ENCODE assay signal across 8 cellular contexts in the genomic region with DNA sequence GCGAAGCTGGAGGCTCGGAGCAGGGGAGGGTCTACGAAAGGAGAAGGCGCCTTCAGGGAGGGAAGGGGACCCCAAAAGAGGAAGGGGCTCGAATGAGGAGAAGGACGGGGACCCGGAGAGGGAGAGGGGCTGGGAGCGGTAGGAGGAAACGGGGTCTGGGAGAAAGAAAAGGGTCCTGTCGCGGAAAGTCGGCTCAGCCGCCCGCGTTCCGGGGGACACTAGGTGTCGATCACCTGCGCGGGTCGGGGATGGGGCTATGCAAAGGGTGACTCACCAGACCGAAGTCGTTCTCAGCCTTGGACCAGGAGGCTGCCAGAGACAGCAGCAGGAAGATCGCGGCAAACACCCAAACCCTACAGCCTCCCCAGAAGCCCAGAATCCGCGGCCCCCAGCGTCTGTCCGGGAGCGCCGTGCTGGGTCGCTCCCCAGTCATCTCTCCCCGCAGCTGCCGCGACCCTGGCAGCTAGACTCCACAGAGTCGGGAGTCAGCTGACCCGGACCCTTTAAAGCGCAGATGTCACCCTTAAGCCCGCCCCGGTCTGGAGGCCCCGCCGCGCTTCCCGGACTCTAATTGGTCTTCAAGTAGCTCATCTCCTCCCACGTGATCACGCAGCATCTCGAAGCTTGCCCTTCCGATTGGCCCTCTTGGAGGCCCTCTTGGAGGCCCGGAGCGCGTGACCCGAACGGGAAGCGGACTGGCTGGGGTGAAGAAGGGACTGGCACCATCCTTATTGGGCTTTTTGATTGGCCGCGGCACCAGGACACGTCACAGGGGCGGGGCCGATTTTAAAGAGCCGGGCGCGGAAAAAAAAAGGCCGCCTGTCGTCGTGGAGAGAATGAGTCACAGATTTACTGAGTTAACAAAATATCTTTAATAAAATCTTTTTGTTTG. TPM values are rescaled to one million over a fixed set of nuclear protein-coding genes. Genes with fewer than 3 reads are reported as not detected.
DNase-seq lines count a peak whose midpoint lies in the region; ATAC-seq and FAIRE-seq lines count a peak whose summit lies in the region.

NEU1 (minus strand) TSS at position 478 of the 892 bp plus-strand sequence; CDS start at position 433, 45 bp downstream.

- H3K9me3 ChIP-seq in KOPT-K1 (ENCODE audit: insufficient read depth, low read length, poor library complexity, severe bottlenecking) (no peaks in the 10 kb centered on the region), muscle layer of colon (ENCODE audit: low read length) (no peaks in the 10 kb centered on the region)

- peaks cover 0 to 3% of the 10 kb centered on the region in 2 donors for H3K36me3 Mint-ChIP-seq in activated T-cell treated with anti-CD3 and anti-CD28 coated beads, Interleukin-2, amount 50 U/mL, for 72 hours (ENCODE audit: insufficient read depth in 2 of 2)

- H3K9ac ChIP-seq in muscle layer of colon (ENCODE audit: low read length): peak within 1 kb of the TSS; percentile 78

- H3K27ac Mint-ChIP-seq in activated T-cell treated with anti-CD3 and anti-CD28 coated beads, Interleukin-2, amount 50 U/mL, for 72 hours: peak within 1 kb of the TSS; percentile 96

- H3K4me3 ChIP-seq in muscle layer of colon (ENCODE audit: low read depth in 1 of 2, low read length in 2 of 2): peak within 1 kb of the TSS; percentile 65 to 72

- DNase-seq in DMS79 (lab: John Stamatoyannopoulos, UW): peak; percentile 99
- DNase-seq in RCC 7860 (ENCODE audit: low spot score): peak; percentile 98
- peak; percentile 98 to 100 for DNase-seq in activated T-cell treated with anti-CD3 and anti-CD28 coated beads, Interleukin-2, amount 50 U/mL, for 72 hours
- DNase-seq in stimulated activated CD8-positive, alpha-beta memory T cell treated with anti-CD3 and anti-CD28 coated beads, Interleukin-7, amount 100 ng/mL, for 24 hours (ENCODE audit: low read depth): peak; percentile 95

- no peaks in the 10 kb centered on the region for H3K27me3 ChIP-seq in muscle layer of colon (ENCODE audit: control insufficient read depth in 1 of 2, insufficient read depth in 2 of 2, low read length in 2 of 2)

- peaks cover 17% of the 10 kb centered on the region for H3K4me1 ChIP-seq in muscle layer of colon (ENCODE audit: insufficient read depth, low read length)

- no peaks in the 10 kb centered on the region for H3K9me3 Mint-ChIP-seq in activated T-cell treated with anti-CD3 and anti-CD28 coated beads, Interleukin-2, amount 50 U/mL, for 72 hours

- peak within 1 kb of the TSS; percentile 63 for H3K27ac ChIP-seq in KOPT-K1 (ENCODE audit: low read depth, low read length, poor library complexity, severe bottlenecking)
- peak within 1 kb of the TSS; percentile 75 for H3K27ac ChIP-seq in muscle layer of colon (ENCODE audit: low read depth, low read length)

- peak; percentile 92 for ATAC-seq in GM21786 (IDR thresholded peaks at IDR 0.05; ENCODE audit: unreplicated experiment)
- peak; percentile 95 for ATAC-seq in activated T-cell treated with anti-CD3 and anti-CD28 coated beads, Interleukin-2, amount 50 U/mL, for 72 hours (replicated peaks in 1 of 2)
- peak; percentile 97 for ATAC-seq in esophagus mucosa

- peak; percentile 92 for FAIRE-seq in RCC 7860 (lab: Jason Lieb, UNC)

- peaks cover 23% of the 10 kb centered on the region for H3K36me3 ChIP-seq in KOPT-K1 (ENCODE audit: insufficient read depth, low read length)
- H3K36me3 ChIP-seq in muscle layer of colon (ENCODE audit: insufficient read depth, low read length): peaks cover 25% of the 10 kb centered on the region

- H3K4me3 Mint-ChIP-seq in activated T-cell treated with anti-CD3 and anti-CD28 coated beads, Interleukin-2, amount 50 U/mL, for 72 hours: peak within 1 kb of the TSS; percentile 99

- no peaks in the 10 kb centered on the region for H3K27me3 Mint-ChIP-seq in activated T-cell treated with anti-CD3 and anti-CD28 coated beads, Interleukin-2, amount 50 U/mL, for 72 hours (ENCODE audit: low read depth)

- H3K4me1 Mint-ChIP-seq in activated T-cell treated with anti-CD3 and anti-CD28 coated beads, Interleukin-2, amount 50 U/mL, for 72 hours (ENCODE audit: low read depth): peaks cover 34% of the 10 kb centered on the region

RNA-seq across cellular contexts. Expression of gene NEU1, which starts in this region (rescaled TPM):
- 10 to 100 TPM; 24.0 to 27.1 TPM for total RNA-seq in activated T-cell treated with anti-CD3 and anti-CD28 coated beads, Interleukin-2, amount 50 U/mL, for 72 hours
- 17.9 TPM for total RNA-seq in esophagus mucosa

Comparison
In these comparisons a context has a peak if more than half of its experiments do, and no peak if none do; other contexts are left out.
1. Peak in every context shown above with its lines: DNase-seq, ATAC-seq, H3K4me3 ChIP-seq and H3K27ac ChIP-seq.